Comparison of ENCODE assay signal across 17 cellular contexts in genomic region chr10:93568105-93568390, GRCh38. TPM values are rescaled to one million over a fixed set of nuclear protein-coding genes. Genes with fewer than 3 reads are reported as not detected.
DNase-seq lines count a peak whose midpoint lies in the region; ATAC-seq and TF ChIP-seq lines count a peak whose summit lies in the region.
"Had no signal": no experiment of that assay in that cellular context is flagged by ENCODE, and none has a peak within 500 bp of the region (broad histone marks: within the 10 kb centered on the region; RNA-seq: fewer than 3 reads in every experiment).

No MANE protein-coding gene starts in this region.

- no peak overlapping the region for H2AFZ ChIP-seq in smooth muscle cell (ENCODE audit: low read depth)

- no TSS peak for BruUV-seq in Panc1 (replicated peaks; lab: Mats Ljungman, UMichigan)

- H3K36me3 Mint-ChIP-seq in activated naive CD4-positive, alpha-beta T cell treated with anti-CD3 and anti-CD28 coated beads, Interleukin-2, amount 50 U/mL, for 72 hours: no peaks in the 10 kb centered on the region
- H3K36me3 Mint-ChIP-seq: activated naive CD8-positive, alpha-beta T cell treated with anti-CD3 and anti-CD28 coated beads for 36 hours had no signal

- H3K4me2 ChIP-seq in skeletal muscle satellite cell (ENCODE audit: low read length): peak overlapping the region; percentile 57
- H3K4me2 ChIP-seq in smooth muscle cell: no peak overlapping the region

- H3K79me2 ChIP-seq in smooth muscle cell (ENCODE audit: low read depth): no peaks in the 10 kb centered on the region

- in situ Hi-C loops in Panc1 (cut with HindIII; ENCODE audit: low pct_unique_long_range_greater_than_20kb, low sequenced_read_pairs): no loop called here
- in situ Hi-C loops in G401 (cut with HindIII; ENCODE audit: low sequenced_read_pairs): no loop called here

- WGBS in smooth muscle cell (ENCODE audit: low lambda C conversion rate): 16% methylated on average over 21 of the region's 21 CpGs

- no peaks in the 10 kb centered on the region for H4K20me1 ChIP-seq in smooth muscle cell (ENCODE audit: low read depth)

- H3K27me3 ChIP-seq in Panc1 (ENCODE audit: control insufficient read depth, insufficient read depth, low read length) (peaks cover 34% of the 10 kb centered on the region), skeletal muscle satellite cell (ENCODE audit: control insufficient read depth, insufficient read depth, low read length) (peaks cover 90% of the 10 kb centered on the region), smooth muscle cell (ENCODE audit: low read depth) (peaks cover 93% of the 10 kb centered on the region)

- DNase-seq in ELF-1 (ENCODE audit: low read depth, low spot score) (peak; percentile 18), Panc1 (ENCODE audit: low read depth, low spot score) (no peak), G401 (ENCODE audit: low spot score) (no peak), smooth muscle cell (lab: John Stamatoyannopoulos, UW; ENCODE audit: unreplicated experiment) (no peak)
- no peak for DNase-seq in activated naive CD4-positive, alpha-beta T cell treated with anti-CD3 and anti-CD28 coated beads, Interleukin-2, amount 50 U/mL, for 72 hours (ENCODE audit: low spot score in 2 of 2)
- DNase-seq: activated CD4-positive, alpha-beta T cell treated with anti-CD3 and anti-CD28 coated beads, Interleukin-2, amount 50 U/mL, for 4 hours; activated naive CD8-positive, alpha-beta T cell treated with anti-CD3 and anti-CD28 coated beads for 36 hours; activated T-cell treated with anti-CD3 and anti-CD28 coated beads, Interleukin-2, amount 50 U/mL, for 1 hour; hippocampal formation; IMR-90; left colon; NCI-H2029 treated with DMSO at 0.1 percent for 48 hours; stomach had no signal

- H3K9ac ChIP-seq in skeletal muscle satellite cell (ENCODE audit: low read depth, low read length) (no peak overlapping the region), smooth muscle cell (ENCODE audit: low read depth) (no peak overlapping the region)

- no peak overlapping the region for H3K27ac Mint-ChIP-seq in activated naive CD4-positive, alpha-beta T cell treated with anti-CD3 and anti-CD28 coated beads, Interleukin-2, amount 50 U/mL, for 72 hours
- H3K27ac Mint-ChIP-seq: activated naive CD8-positive, alpha-beta T cell treated with anti-CD3 and anti-CD28 coated beads for 36 hours; progenitor cell of endocrine pancreas had no signal

- no peak overlapping the region for H3K27ac ChIP-seq in Panc1 (ENCODE audit: low read length)
- H3K27ac ChIP-seq in smooth muscle cell (ENCODE audit: low read depth): no peak overlapping the region
- H3K27ac ChIP-seq: stomach had no signal

- H3K36me3 ChIP-seq in Panc1 (ENCODE audit: control insufficient read depth, insufficient read depth, low read length): no peaks in the 10 kb centered on the region
- H3K36me3 ChIP-seq in skeletal muscle satellite cell (ENCODE audit: insufficient read depth, low read length): no peaks in the 10 kb centered on the region
- H3K36me3 ChIP-seq in smooth muscle cell (ENCODE audit: low read depth): no peaks in the 10 kb centered on the region
- H3K36me3 ChIP-seq: stomach had no signal

- CTCF ChIA-PET in Panc1 (lab: Charles Lee): no interaction called here

- intact Hi-C loops in Panc1 (cut with micrococcal nuclease; ENCODE audit: unreplicated experiment): no loop called here

- TF ChIP-seq CTCF in Panc1 (IDR thresholded peaks at IDR 0.05) (no peak), smooth muscle cell (IDR thresholded peaks at IDR 0.05; ENCODE audit: borderline replicate concordance, insufficient read depth, poor library complexity, severe bottlenecking) (no peak)

- ATAC-seq in Panc1: peak; percentile 40; the same call in 1 of the 2 replicates
- ATAC-seq in HG02885 (IDR thresholded peaks at IDR 0.05; ENCODE audit: poor library complexity, unreplicated experiment): no peak
- ATAC-seq in activated naive CD4-positive, alpha-beta T cell treated with anti-CD3 and anti-CD28 coated beads, Interleukin-2, amount 50 U/mL, for 72 hours: no peak
- ATAC-seq: left colon had no signal

- H3K9me3 Mint-ChIP-seq in activated naive CD4-positive, alpha-beta T cell treated with anti-CD3 and anti-CD28 coated beads, Interleukin-2, amount 50 U/mL, for 72 hours: no peaks in the 10 kb centered on the region
- H3K9me3 Mint-ChIP-seq: activated naive CD8-positive, alpha-beta T cell treated with anti-CD3 and anti-CD28 coated beads for 36 hours had no signal

- H3K4me1 ChIP-seq in Panc1 (ENCODE audit: control insufficient read depth, insufficient read depth, low read length) (peaks cover 10% of the 10 kb centered on the region), skeletal muscle satellite cell (ENCODE audit: control insufficient read depth, insufficient read depth, low read length) (peaks cover 4% of the 10 kb centered on the region), smooth muscle cell (ENCODE audit: low read depth) (peaks cover 4% of the 10 kb centered on the region)

- POLR2A ChIA-PET in Panc1 (lab: Charles Lee): interaction anchor here (0.6 kb wide), 1 partner anchor 14 kb away, joined by 3 read pairs; no protein-coding TSS in a partner anchor

- H3K9me3 ChIP-seq in Panc1 (ENCODE audit: control insufficient read depth, insufficient read depth, low read depth, low read length) (no peaks in the 10 kb centered on the region), iPS-18c (ENCODE audit: control insufficient read depth, insufficient read depth, low read length) (no peaks in the 10 kb centered on the region), skeletal muscle satellite cell (replicated peaks; ENCODE audit: low read length) (no peaks in the 10 kb centered on the region), smooth muscle cell (replicated peaks; ENCODE audit: low read depth) (no peaks in the 10 kb centered on the region)
- H3K9me3 ChIP-seq: stomach had no signal

- H3K4me3 ChIP-seq in Panc1 (ENCODE audit: low read depth in 2 of 2, low read length in 2 of 2) (peak overlapping the region; percentile 7 to 55; a peak in 3 of 4 replicates), iPS-18c (ENCODE audit: insufficient read depth, low read depth, low read length) (peak overlapping the region; percentile 15; the same call in 1 of the 2 replicates), skeletal muscle satellite cell (ENCODE audit: low read length) (no peak overlapping the region), smooth muscle cell (no peak overlapping the region)

- H3F3A ChIP-seq in smooth muscle cell (ENCODE audit: low read depth): no peaks in the 10 kb centered on the region

RNA-seq across cellular contexts. Expression of gene FFAR4, which starts 1.6 kb away (rescaled TPM):
- total RNA-seq in Panc1 (2021; ENCODE audit: unreplicated experiment) (0.92 TPM), smooth muscle cell (not detected in 2 replicates)
- polyA plus RNA-seq in Panc1 (2012; ENCODE audit: insufficient read length): 8.2 TPM
- total RNA-seq in skeletal muscle satellite cell (2012; rRNA removed): not detected in 2 replicates
- not detected in 2 replicates for total RNA-seq in G401 (2014; rRNA removed; shearing (Covaris generic))
- polyA plus RNA-seq in smooth muscle cell: not detected in 2 replicates
- not detected for total RNA-seq in activated naive CD4-positive, alpha-beta T cell treated with anti-CD3 and anti-CD28 coated beads, Interleukin-2, amount 50 U/mL, for 72 hours
- total RNA-seq: activated naive CD8-positive, alpha-beta T cell treated with anti-CD3 and anti-CD28 coated beads for 36 hours; IMR-90 had no signal
- polyA plus RNA-seq: IMR-90 had no signal

RNA-seq across cellular contexts. Expression of gene RBP4, which starts 33.0 kb away (rescaled TPM):
- total RNA-seq in Panc1 (2021; ENCODE audit: unreplicated experiment) (6.9 TPM), smooth muscle cell (1.2 TPM in 1 of 2 replicates, not detected in the other)
- 12.6 TPM for polyA plus RNA-seq in Panc1 (2012; ENCODE audit: insufficient read length)
- total RNA-seq in skeletal muscle satellite cell (2012; rRNA removed): 0.66 and 0.76 TPM in 2 replicates
- total RNA-seq in G401 (2014; rRNA removed; shearing (Covaris generic)): not detected in 2 replicates
- polyA plus RNA-seq in smooth muscle cell: 0.37 and 1.1 TPM in 2 replicates
- total RNA-seq in activated naive CD4-positive, alpha-beta T cell treated with anti-CD3 and anti-CD28 coated beads, Interleukin-2, amount 50 U/mL, for 72 hours: not detected
- total RNA-seq: activated naive CD8-positive, alpha-beta T cell treated with anti-CD3 and anti-CD28 coated beads for 36 hours; IMR-90 had no signal
- polyA plus RNA-seq: IMR-90 had no signal

RNA-seq across cellular contexts. Expression of gene PDE6C, which starts 44.3 kb away (rescaled TPM):
- total RNA-seq in Panc1 (2021; ENCODE audit: unreplicated experiment) (not detected), smooth muscle cell (not detected in 2 replicates)
- not detected for polyA plus RNA-seq in Panc1 (2012; ENCODE audit: insufficient read length)
- total RNA-seq in skeletal muscle satellite cell (2012; rRNA removed): 0.25 TPM in 1 of 2 replicates, not detected in the other
- not detected in 2 replicates for total RNA-seq in G401 (2014; rRNA removed; shearing (Covaris generic))
- polyA plus RNA-seq in smooth muscle cell: not detected in 2 replicates
- total RNA-seq in activated naive CD4-positive, alpha-beta T cell treated with anti-CD3 and anti-CD28 coated beads, Interleukin-2, amount 50 U/mL, for 72 hours: not detected
- total RNA-seq: activated naive CD8-positive, alpha-beta T cell treated with anti-CD3 and anti-CD28 coated beads for 36 hours; IMR-90; left colon; progenitor cell of endocrine pancreas; stomach had no signal
- polyA plus RNA-seq: IMR-90, stomach had no signal

Comparison
In these comparisons a context has a peak if more than half of its experiments do, and no peak if none do; other contexts are left out.
1. H3K4me3 ChIP-seq: peak in Panc1 (2 of 2) and iPS-18c (single experiment); none in skeletal muscle satellite cell (single experiment) and smooth muscle cell (single experiment).